11 cellular contexts compared by ENCODE assay signal in the genomic region with DNA sequence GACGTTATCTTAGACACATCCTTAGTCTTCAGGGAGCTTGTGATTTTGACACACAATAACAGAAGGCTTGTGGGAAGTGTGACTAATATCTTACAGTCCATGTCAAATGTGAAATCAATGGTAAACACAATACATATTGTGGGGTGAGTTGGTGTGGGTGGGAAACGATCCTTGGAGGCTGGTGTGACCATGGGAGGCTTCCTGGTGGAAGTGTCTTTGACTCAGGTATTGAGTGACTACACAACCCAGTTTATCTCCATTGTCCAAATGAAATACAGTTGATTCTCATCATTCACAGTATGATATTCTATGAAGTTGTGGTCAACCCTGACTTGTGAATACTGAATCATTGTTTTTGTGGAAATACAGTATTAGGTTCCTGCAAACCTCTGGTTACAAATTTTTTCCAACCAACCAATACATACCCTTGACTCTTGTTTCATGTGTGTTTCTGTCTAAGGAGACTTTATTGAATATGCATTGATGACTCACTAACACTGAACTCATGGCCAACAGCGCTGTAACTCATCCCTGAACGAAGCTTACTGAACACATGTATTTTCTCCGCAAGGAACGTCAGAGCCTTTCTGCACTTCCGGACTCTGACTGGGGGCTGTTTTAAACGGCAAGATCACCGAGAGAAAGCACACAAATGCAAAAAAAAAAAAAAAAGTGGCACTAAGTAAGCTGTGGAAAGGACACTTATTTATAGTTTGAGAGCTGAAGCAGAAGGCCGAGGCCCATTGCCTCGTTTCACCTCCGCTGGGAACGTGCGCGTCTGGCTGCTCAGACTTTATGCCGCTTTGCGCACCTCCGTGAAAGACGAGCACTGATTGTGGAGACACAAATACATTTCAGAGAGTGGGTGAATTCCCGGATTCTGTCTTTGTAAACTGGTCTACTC. TPM values are rescaled to one million over a fixed set of nuclear protein-coding genes. Genes with fewer than 3 reads are reported as not detected.
DNase-seq lines count a peak whose midpoint lies in the region; ATAC-seq and TF ChIP-seq lines count a peak whose summit lies in the region.
"Had no signal": no experiment of that assay in that cellular context is flagged by ENCODE, and none has a peak within 500 bp of the region (broad histone marks: within the 10 kb centered on the region; RNA-seq: fewer than 3 reads in every experiment).

No MANE protein-coding gene starts in this region.

- peak overlapping the region; percentile 55 for H3K9ac ChIP-seq in Karpas-422 (ENCODE audit: low read length)

- no peaks in the 10 kb centered on the region for H3K36me3 ChIP-seq in Karpas-422 (ENCODE audit: insufficient read depth, low read length)
- H3K36me3 ChIP-seq: ascending aorta had no signal

- H3K9me3 Mint-ChIP-seq in MCF 10A (ENCODE audit: unreplicated experiment) = no peaks in the 10 kb centered on the region
- H3K9me3 Mint-ChIP-seq: GM23338 had no signal

- POLR2A ChIA-PET in MCF 10A (lab: Yijun Ruan, JAX) = interaction anchor here (0.6 to 1.2 kb wide), 2 partner anchors 63 to 154 kb away, joined by 3 to 4 read pairs; no protein-coding TSS in a partner anchor

- peak overlapping the region; percentile 27 for H3K4me2 ChIP-seq in Karpas-422 (ENCODE audit: low read depth, low read length, poor library complexity, severe bottlenecking)
- H3K4me2 ChIP-seq: GM23338 had no signal

- no peaks in the 10 kb centered on the region for H3K9me2 ChIP-seq in Karpas-422 (replicated peaks; ENCODE audit: insufficient read depth, low read length)

- H2AFZ ChIP-seq in Karpas-422 (ENCODE audit: low read length) = no peak overlapping the region
- H2AFZ ChIP-seq: GM23338 had no signal

- H3K4me3 Mint-ChIP-seq in MCF 10A (ENCODE audit: unreplicated experiment) = no peak overlapping the region
- H3K4me3 Mint-ChIP-seq: GM23338 had no signal

- intact Hi-C loops in MCF 10A (cut with micrococcal nuclease) = no loop called here

- CTCF ChIA-PET in MCF 10A (lab: Yijun Ruan, JAX) = no interaction called here

- H3K27me3 ChIP-seq in Karpas-422 (ENCODE audit: low read length) = no peaks in the 10 kb centered on the region
- H3K27me3 ChIP-seq: ascending aorta had no signal

- H4K20me1 ChIP-seq in Karpas-422 (ENCODE audit: insufficient read depth, low read depth, low read length) = no peaks in the 10 kb centered on the region

- DNase-seq in GM13976 (ENCODE audit: low spot score) (peak; percentile 65), Karpas-422 (no peak), MCF 10A (ENCODE audit: unreplicated experiment) (peak; percentile 58), pulmonary artery endothelial cell (ENCODE audit: low read depth, low spot score) (peak; percentile 47), NCI-H1436 (lab: John Stamatoyannopoulos, UW) (no peak), NCI-H1048 (lab: John Stamatoyannopoulos, UW) (no peak)
- DNase-seq: GDM1 had no signal

- H3K79me2 ChIP-seq in Karpas-422 (ENCODE audit: low read length) = peaks cover 51% of the 10 kb centered on the region

- peaks cover 99% of the 10 kb centered on the region for H3K4me1 ChIP-seq in Karpas-422 (ENCODE audit: low read length)
- H3K4me1 ChIP-seq: ascending aorta had no signal

- no peaks in the 10 kb centered on the region for H3K36me3 Mint-ChIP-seq in MCF 10A (ENCODE audit: insufficient read depth, unreplicated experiment)

- TF ChIP-seq CTCF in GM13976 (IDR thresholded peaks at IDR 0.05; ENCODE audit: borderline replicate concordance, control extremely low read depth, extremely low read depth, insufficient read depth, missing control alignments) = no peak
- no peak for TF ChIP-seq CTCF in MCF 10A (IDR thresholded peaks at IDR 0.05; ENCODE audit: unreplicated experiment)

- no TSS peak for BruUV-seq in MCF 10A (replicated peaks; lab: Mats Ljungman, UMichigan)

- peak overlapping the region; percentile 99 for H3K27ac ChIP-seq in Karpas-422 (ENCODE audit: low read length)
- H3K27ac ChIP-seq: ascending aorta had no signal

- no peaks in the 10 kb centered on the region for H3K9me3 ChIP-seq in Karpas-422 (ENCODE audit: low read length)
- H3K9me3 ChIP-seq: ascending aorta had no signal

- no peak overlapping the region for H3K27ac Mint-ChIP-seq in MCF 10A (ENCODE audit: low read depth, unreplicated experiment)
- H3K27ac Mint-ChIP-seq: GM23338 had no signal

- H3K27me3 Mint-ChIP-seq in MCF 10A (ENCODE audit: insufficient read depth, unreplicated experiment) = no peaks in the 10 kb centered on the region

- H3K4me3 ChIP-seq in Karpas-422 (ENCODE audit: low read length) = no peak overlapping the region
- H3K4me3 ChIP-seq: ascending aorta, GM23338 had no signal

- no peak for ATAC-seq in HG02763 (IDR thresholded peaks at IDR 0.05; ENCODE audit: unreplicated experiment)
- no peak for ATAC-seq in HG03045 (IDR thresholded peaks at IDR 0.05; ENCODE audit: unreplicated experiment)
- ATAC-seq: GM23338 had no signal

- peaks cover 15% of the 10 kb centered on the region for H3K4me1 Mint-ChIP-seq in MCF 10A (ENCODE audit: insufficient read depth, unreplicated experiment)

- in situ Hi-C loops in GM13976 (cut with MboI; ENCODE audit: low sequenced_read_pairs, unreplicated experiment) = no loop called here

RNA-seq across cellular contexts. Expression of a gene that starts 58.9 kb away (rescaled TPM):
- total RNA-seq in Karpas-422 (2014; rRNA removed; shearing (Covaris generic); ENCODE audit: low replicate concordance) = 40.1 and 56.1 TPM in 2 replicates
- total RNA-seq in MCF 10A (2022) (15.7 and 17.9 TPM in 2 replicates), pulmonary artery endothelial cell (3.6 and 4.8 TPM in 2 replicates)

Comparison
In these comparisons a context has a peak if more than half of its experiments do, and no peak if none do; other contexts are left out.
1. DNase-seq: peak in GM13976 (single experiment), MCF 10A (single experiment) and pulmonary artery endothelial cell (single experiment); none in Karpas-422 (single experiment), NCI-H1436 (single experiment) and NCI-H1048 (single experiment).